Comparison of ENCODE assay signal across 33 cellular contexts in genomic region chr3:46875560-46875959, GRCh38. TPM values are rescaled to one million over a fixed set of nuclear protein-coding genes. Genes with fewer than 3 reads are reported as not detected.
"Had no signal": no experiment of that assay in that cellular context is flagged by ENCODE, and none has a peak within 500 bp of the region (broad histone marks: within the 10 kb centered on the region; RNA-seq: fewer than 3 reads in every experiment).

No MANE protein-coding gene starts in this region.

- H3K36me3 ChIP-seq: brain microvascular endothelial cell, WERI-Rb-1 had no signal

- ATAC-seq: activated CD4-positive, CD25-positive, alpha-beta regulatory T cell treated with anti-CD3 and anti-CD28 coated beads, Interleukin-2, amount 50 U/mL, for 24 hours; activated CD8-positive, alpha-beta T cell treated with anti-CD3 and anti-CD28 coated beads for 36 hours; activated T-cell treated with anti-CD3 and anti-CD28 coated beads, Interleukin-2, amount 50 U/mL, for 4 hours; activated T-helper 17 cell treated with anti-CD3 and anti-CD28 coated beads, Interleukin-2, amount 50 U/mL, for 72 hours; esophagus mucosa; T-helper 17 cell had no signal

- H3K27ac ChIP-seq: brain microvascular endothelial cell, epithelial cell of prostate, WERI-Rb-1 had no signal

- H3K27me3 ChIP-seq: brain microvascular endothelial cell had no signal

- DNase-seq: activated B cell treated with CpG ODN at 0.5 μM for 24 hours; activated CD4-positive, alpha-beta T cell treated with anti-CD3 and anti-CD28 coated beads for 48 hours; activated CD4-positive, alpha-beta T cell treated with anti-CD3 and anti-CD28 coated beads, Interleukin-2, amount 50 U/mL, for 1 hour; activated CD4-positive, alpha-beta T cell treated with anti-CD3 and anti-CD28 coated beads, Interleukin-2, amount 50 U/mL, for 48 hours; activated CD8-positive, alpha-beta memory T cell treated with anti-CD3 and anti-CD28 coated beads for 24 hours; activated CD8-positive, alpha-beta T cell treated with anti-CD3 and anti-CD28 coated beads for 36 hours; activated effector memory CD4-positive, alpha-beta T cell treated with Interleukin-2 at 50 U/mL for 16 hours; activated gamma-delta T cell treated with Interleukin-2 at 50 U/mL for 16 hours; activated naive CD4-positive, alpha-beta T cell treated with anti-CD3 and anti-CD28 coated beads, Interleukin-2, amount 50 U/mL, for 16 hours; activated naive CD4-positive, alpha-beta T cell treated with Interleukin-2 at 50 U/mL for 16 hours; activated T-cell treated with anti-CD3 and anti-CD28 coated beads, Interleukin-2, amount 50 U/mL, for 4 hours; amniotic stem cell; anterior cingulate cortex; brain microvascular endothelial cell; caudate nucleus; cortex of kidney; dermis blood vessel endothelial cell; effector CD8-positive, alpha-beta T cell; foreskin fibroblast; T-helper 1 cell; T-helper 17 cell; T1000; WERI-Rb-1 had no signal

- FAIRE-seq: astrocyte, bronchial epithelial cell, colon, endometrium, endothelial cell of umbilical vein, frontal cortex had no signal

RNA-seq across cellular contexts. Expression of gene PTH1R, which starts 2.0 kb away (rescaled TPM):
- total RNA-seq: activated B cell treated with CpG ODN at 0.5 μM for 24 hours; activated CD8-positive, alpha-beta T cell treated with anti-CD3 and anti-CD28 coated beads for 36 hours; activated T-cell treated with anti-CD3 and anti-CD28 coated beads, Interleukin-2, amount 50 U/mL, for 4 hours; activated T-helper 17 cell treated with anti-CD3 and anti-CD28 coated beads, Interleukin-2, amount 50 U/mL, for 72 hours; bronchial epithelial cell; T-helper 17 cell had no signal

RNA-seq across cellular contexts. Expression of gene MYL3, which starts 12.3 kb away (rescaled TPM):
- total RNA-seq: activated B cell treated with CpG ODN at 0.5 μM for 24 hours; activated CD8-positive, alpha-beta T cell treated with anti-CD3 and anti-CD28 coated beads for 36 hours; activated T-cell treated with anti-CD3 and anti-CD28 coated beads, Interleukin-2, amount 50 U/mL, for 4 hours; activated T-helper 17 cell treated with anti-CD3 and anti-CD28 coated beads, Interleukin-2, amount 50 U/mL, for 72 hours; bronchial epithelial cell; dermis blood vessel endothelial cell; endothelial cell of umbilical vein; frontal cortex; T-helper 17 cell had no signal
- polyA plus RNA-seq: endothelial cell of umbilical vein had no signal
